Comparison of ENCODE assay signal across 9 cellular contexts in genomic region chr14:105168093-105168420, GRCh38. TPM values are rescaled to one million over a fixed set of nuclear protein-coding genes. Genes with fewer than 3 reads are reported as not detected.
DNase-seq lines count a peak whose midpoint lies in the region; ATAC-seq, FAIRE-seq and TF ChIP-seq lines count a peak whose summit lies in the region.
"Had no signal": no experiment of that assay in that cellular context is flagged by ENCODE, and none has a peak within 500 bp of the region (broad histone marks: within the 10 kb centered on the region; RNA-seq: fewer than 3 reads in every experiment).

No MANE protein-coding gene starts in this region.

- DNase-seq in SK-N-SH: peak; percentile 68
- no peak for DNase-seq in WERI-Rb-1
- DNase-seq in small intestine: no peak
- DNase-seq in SW480 (ENCODE audit: low spot score): no peak
- no peak for DNase-seq in posterior cingulate gyrus
- DNase-seq in G401 (ENCODE audit: low spot score): no peak
- DNase-seq: NCI-H1048 had no signal

- H2AFZ ChIP-seq in SK-N-SH (ENCODE audit: low read depth): no peak overlapping the region

- no peaks in the 10 kb centered on the region for H3K9me2 ChIP-seq in SK-N-SH

- H3K36me3 ChIP-seq in SK-N-SH (replicated peaks in 1 of 2; ENCODE audit: control insufficient read depth in 1 of 2, insufficient read depth in 2 of 2, low read length in 1 of 2) (no peaks in the 10 kb centered on the region), WERI-Rb-1 (peaks cover 20% of the 10 kb centered on the region), small intestine (ENCODE audit: control insufficient read depth in 2 of 2, insufficient read depth in 2 of 2, low read length in 2 of 2) (no peaks in the 10 kb centered on the region)

- intact Hi-C loops in posterior cingulate gyrus (cut with DNase I): loop anchor here (5.0 kb wide), 1 partner anchor 76 kb away; no protein-coding TSS in a partner anchor

- H3F3A ChIP-seq in SK-N-SH (replicated peaks; ENCODE audit: insufficient read depth): no peaks in the 10 kb centered on the region

- no peak for FAIRE-seq in small intestine (lab: Jason Lieb, UNC)

- no peak for TF ChIP-seq CTCF in SK-N-SH (IDR thresholded peaks at IDR 0.05)
- no peak for TF ChIP-seq CTCF in WERI-Rb-1 (IDR thresholded peaks at IDR 0.05; ENCODE audit: low read depth, low read length)

- H3K4me1 ChIP-seq in SK-N-SH (ENCODE audit: control insufficient read depth in 1 of 2, insufficient read depth in 2 of 2, low read depth in 1 of 2, low read length in 1 of 2): peaks cover 4 to 11% of the 10 kb centered on the region in 2 experiments; a peak in 2 of 4 replicates
- H3K4me1 ChIP-seq in small intestine (ENCODE audit: control insufficient read depth in 2 of 2, insufficient read depth in 1 of 2, low read depth in 1 of 2, low read length in 1 of 2): no peaks in the 10 kb centered on the region

- H4K20me1 ChIP-seq in SK-N-SH (ENCODE audit: insufficient read depth): 0 out of 2 replicates have a peak, but pooled peaks cover 3% of the 10 kb centered on the region

- H3K79me2 ChIP-seq in SK-N-SH (ENCODE audit: insufficient read depth): no peaks in the 10 kb centered on the region

- H3K4me3 ChIP-seq in SK-N-SH (ENCODE audit: low read depth in 2 of 2, low read length in 1 of 2): peak overlapping the region in 1 of 2 experiments; percentile 41; a peak in 1 of 4 replicates
- peak overlapping the region; percentile 49 for H3K4me3 ChIP-seq in WERI-Rb-1 (ENCODE audit: low read depth, low read length)
- H3K4me3 ChIP-seq in iPS-11a (ENCODE audit: low read depth, low read length): peak overlapping the region; percentile 20
- peak overlapping the region; percentile 21 to 62 for H3K4me3 ChIP-seq in small intestine (ENCODE audit: low read depth in 1 of 2, low read length in 2 of 2)

- no peak for TF ChIP-seq EP300 in SK-N-SH (IDR thresholded peaks at IDR 0.05; ENCODE audit: borderline replicate concordance in 1 of 2, low read depth in 1 of 2, low read length in 1 of 2)

- H3K9me3 ChIP-seq in SK-N-SH: no peaks in the 10 kb centered on the region
- no peaks in the 10 kb centered on the region for H3K9me3 ChIP-seq in WERI-Rb-1 (ENCODE audit: severe bottlenecking)
- no peaks in the 10 kb centered on the region for H3K9me3 ChIP-seq in small intestine (ENCODE audit: control insufficient read depth, low read depth)

- H3K9ac ChIP-seq in SK-N-SH: no peak overlapping the region

- TF ChIP-seq RAD21 in SK-N-SH (IDR thresholded peaks at IDR 0.05; ENCODE audit: low read length): no peak

- no peak for ATAC-seq in SK-N-SH treated with all-trans-retinoic acid at 6 μM for 48 hours

- POLR2A ChIA-PET in SK-N-SH (lab: Yijun Ruan, JAX): interaction anchor here (0.6 kb wide), 1 partner anchor 255 kb away, joined by 4 read pairs; no protein-coding TSS in a partner anchor

- H3K4me2 ChIP-seq in SK-N-SH: peak overlapping the region; percentile 68; the same call in 1 of the 2 replicates

- H3K27ac ChIP-seq in SK-N-SH (ENCODE audit: low read depth in 2 of 2, low read length in 1 of 2) (no peak overlapping the region), WERI-Rb-1 (peak overlapping the region; percentile 81), small intestine (ENCODE audit: low read depth in 1 of 2, low read length in 1 of 2) (no peak overlapping the region)

- CTCF ChIA-PET in SK-N-SH (lab: Yijun Ruan, JAX): interaction anchor here (0.6 to 2.5 kb wide), 14 partner anchors 9 to 321 kb away, joined by 3 to 12 read pairs (median 4); no protein-coding TSS in a partner anchor

- peaks cover 9% of the 10 kb centered on the region; the same call in 1 of the 2 replicates for H3K27me3 ChIP-seq in SK-N-SH (ENCODE audit: insufficient read depth)
- H3K27me3 ChIP-seq in WERI-Rb-1 (ENCODE audit: insufficient read depth, low read depth, severe bottlenecking): no peaks in the 10 kb centered on the region
- peaks cover 5 to 11% of the 10 kb centered on the region in 2 donors for H3K27me3 ChIP-seq in small intestine (ENCODE audit: control insufficient read depth in 2 of 2, insufficient read depth in 2 of 2, low read length in 2 of 2)

- WGBS in SK-N-SH (ENCODE audit: low lambda C conversion rate): no CpG with 5 or more reads among the region's 46 CpGs
- 0 to 5% (median 1%) methylated on average over 8 to 46 of the region's 46 CpGs for WGBS in small intestine, 3 donors

- in situ Hi-C loops in G401 (cut with HindIII; ENCODE audit: low sequenced_read_pairs): no loop called here

TF ChIP-seq in SK-N-SH, 30 proteins besides CTCF, POLR2A, EP300 and RAD21 (continues in another document):
- TF ChIP-seq NFIC (IDR thresholded peaks at IDR 0.05; ENCODE audit: borderline replicate concordance): no peak
- TF ChIP-seq, protein P1, sequence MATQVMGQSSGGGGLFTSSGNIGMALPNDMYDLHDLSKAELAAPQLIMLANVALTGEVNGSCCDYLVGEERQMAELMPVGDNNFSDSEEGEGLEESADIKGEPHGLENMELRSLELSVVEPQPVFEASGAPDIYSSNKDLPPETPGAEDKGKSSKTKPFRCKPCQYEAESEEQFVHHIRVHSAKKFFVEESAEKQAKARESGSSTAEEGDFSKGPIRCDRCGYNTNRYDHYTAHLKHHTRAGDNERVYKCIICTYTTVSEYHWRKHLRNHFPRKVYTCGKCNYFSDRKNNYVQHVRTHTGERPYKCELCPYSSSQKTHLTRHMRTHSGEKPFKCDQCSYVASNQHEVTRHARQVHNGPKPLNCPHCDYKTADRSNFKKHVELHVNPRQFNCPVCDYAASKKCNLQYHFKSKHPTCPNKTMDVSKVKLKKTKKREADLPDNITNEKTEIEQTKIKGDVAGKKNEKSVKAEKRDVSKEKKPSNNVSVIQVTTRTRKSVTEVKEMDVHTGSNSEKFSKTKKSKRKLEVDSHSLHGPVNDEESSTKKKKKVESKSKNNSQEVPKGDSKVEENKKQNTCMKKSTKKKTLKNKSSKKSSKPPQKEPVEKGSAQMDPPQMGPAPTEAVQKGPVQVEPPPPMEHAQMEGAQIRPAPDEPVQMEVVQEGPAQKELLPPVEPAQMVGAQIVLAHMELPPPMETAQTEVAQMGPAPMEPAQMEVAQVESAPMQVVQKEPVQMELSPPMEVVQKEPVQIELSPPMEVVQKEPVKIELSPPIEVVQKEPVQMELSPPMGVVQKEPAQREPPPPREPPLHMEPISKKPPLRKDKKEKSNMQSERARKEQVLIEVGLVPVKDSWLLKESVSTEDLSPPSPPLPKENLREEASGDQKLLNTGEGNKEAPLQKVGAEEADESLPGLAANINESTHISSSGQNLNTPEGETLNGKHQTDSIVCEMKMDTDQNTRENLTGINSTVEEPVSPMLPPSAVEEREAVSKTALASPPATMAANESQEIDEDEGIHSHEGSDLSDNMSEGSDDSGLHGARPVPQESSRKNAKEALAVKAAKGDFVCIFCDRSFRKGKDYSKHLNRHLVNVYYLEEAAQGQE (IDR thresholded peaks at IDR 0.05; ENCODE audit: low read depth, low read length): no peak

TF ChIP-seq in SK-N-SH treated with all-trans-retinoic acid at 6 μM for 48 hours, 23 proteins besides CTCF, POLR2A, EP300 and RAD21 (continues in another document):
- TF ChIP-seq ZNF565 (CRISPR knock-in tag; conservative IDR thresholded peaks at IDR 0.05; ENCODE audit: low read depth) (no peak), PPARA (CRISPR knock-in tag; IDR thresholded peaks at IDR 0.05; ENCODE audit: borderline replicate concordance) (no peak), ZNF70 (CRISPR knock-in tag; IDR thresholded peaks at IDR 0.05) (no peak), ZFP30 (CRISPR knock-in tag; IDR thresholded peaks at IDR 0.05) (no peak), TCF4 (CRISPR knock-in tag; IDR thresholded peaks at IDR 0.05; ENCODE audit: borderline replicate concordance) (no peak), GLIS3 (CRISPR knock-in tag; IDR thresholded peaks at IDR 0.05) (no peak), OSR1 (CRISPR knock-in tag; IDR thresholded peaks at IDR 0.05) (no peak)
- TF ChIP-seq, protein P2, sequence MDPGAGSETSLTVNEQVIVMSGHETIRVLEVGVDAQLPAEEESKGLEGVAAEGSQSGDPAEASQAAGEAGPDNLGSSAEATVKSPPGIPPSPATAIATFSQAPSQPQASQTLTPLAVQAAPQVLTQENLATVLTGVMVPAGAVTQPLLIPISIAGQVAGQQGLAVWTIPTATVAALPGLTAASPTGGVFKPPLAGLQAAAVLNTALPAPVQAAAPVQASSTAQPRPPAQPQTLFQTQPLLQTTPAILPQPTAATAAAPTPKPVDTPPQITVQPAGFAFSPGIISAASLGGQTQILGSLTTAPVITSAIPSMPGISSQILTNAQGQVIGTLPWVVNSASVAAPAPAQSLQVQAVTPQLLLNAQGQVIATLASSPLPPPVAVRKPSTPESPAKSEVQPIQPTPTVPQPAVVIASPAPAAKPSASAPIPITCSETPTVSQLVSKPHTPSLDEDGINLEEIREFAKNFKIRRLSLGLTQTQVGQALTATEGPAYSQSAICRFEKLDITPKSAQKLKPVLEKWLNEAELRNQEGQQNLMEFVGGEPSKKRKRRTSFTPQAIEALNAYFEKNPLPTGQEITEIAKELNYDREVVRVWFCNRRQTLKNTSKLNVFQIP (CRISPR knock-in tag; IDR thresholded peaks at IDR 0.05; ENCODE audit: borderline replicate concordance, low read depth): no peak
- TF ChIP-seq, protein P3, sequence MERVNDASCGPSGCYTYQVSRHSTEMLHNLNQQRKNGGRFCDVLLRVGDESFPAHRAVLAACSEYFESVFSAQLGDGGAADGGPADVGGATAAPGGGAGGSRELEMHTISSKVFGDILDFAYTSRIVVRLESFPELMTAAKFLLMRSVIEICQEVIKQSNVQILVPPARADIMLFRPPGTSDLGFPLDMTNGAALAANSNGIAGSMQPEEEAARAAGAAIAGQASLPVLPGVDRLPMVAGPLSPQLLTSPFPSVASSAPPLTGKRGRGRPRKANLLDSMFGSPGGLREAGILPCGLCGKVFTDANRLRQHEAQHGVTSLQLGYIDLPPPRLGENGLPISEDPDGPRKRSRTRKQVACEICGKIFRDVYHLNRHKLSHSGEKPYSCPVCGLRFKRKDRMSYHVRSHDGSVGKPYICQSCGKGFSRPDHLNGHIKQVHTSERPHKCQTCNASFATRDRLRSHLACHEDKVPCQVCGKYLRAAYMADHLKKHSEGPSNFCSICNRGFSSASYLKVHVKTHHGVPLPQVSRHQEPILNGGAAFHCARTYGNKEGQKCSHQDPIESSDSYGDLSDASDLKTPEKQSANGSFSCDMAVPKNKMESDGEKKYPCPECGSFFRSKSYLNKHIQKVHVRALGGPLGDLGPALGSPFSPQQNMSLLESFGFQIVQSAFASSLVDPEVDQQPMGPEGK (CRISPR knock-in tag; IDR thresholded peaks at IDR 0.05; ENCODE audit: borderline replicate concordance): no peak

RNA-seq across cellular contexts. Expression of gene JAG2, which starts 0.5 kb away (rescaled TPM):
- polyA plus RNA-seq in SK-N-SH (2012; rRNA removed): 1.7 TPM in 2 replicates
- polyA plus RNA-seq in SK-N-SH (2012; cell fraction: cytosol; rRNA removed): 0.55 and 0.77 TPM in 2 replicates
- 8.9 and 10.2 TPM in 2 replicates for polyA plus RNA-seq in SK-N-SH (2012; cell fraction: nucleus; rRNA removed)
- 10 to 100 TPM in 1 of 3 donors, 1 to 10 TPM in 2; 2.0 to 15.1 (median 2.2) TPM for polyA plus RNA-seq in small intestine
- total RNA-seq in G401 (2014; rRNA removed; shearing (Covaris generic)): 8.6 and 17.2 TPM in 2 replicates

RNA-seq across cellular contexts. Expression of gene NUDT14, which starts 13.1 kb away (rescaled TPM):
- polyA plus RNA-seq in SK-N-SH (2012; rRNA removed) (15.8 and 18.4 TPM in 2 replicates), small intestine (10 to 100 TPM; 25.9 to 61.1 (median 42.4) TPM)
- 8.1 and 11.3 TPM in 2 replicates for polyA plus RNA-seq in SK-N-SH (2012; cell fraction: cytosol; rRNA removed)
- 27.3 and 44.1 TPM in 2 replicates for polyA plus RNA-seq in SK-N-SH (2012; cell fraction: nucleus; rRNA removed)
- 39.0 and 46.0 TPM in 2 replicates for total RNA-seq in G401 (2014; rRNA removed; shearing (Covaris generic))
